In the genomic region with DNA sequence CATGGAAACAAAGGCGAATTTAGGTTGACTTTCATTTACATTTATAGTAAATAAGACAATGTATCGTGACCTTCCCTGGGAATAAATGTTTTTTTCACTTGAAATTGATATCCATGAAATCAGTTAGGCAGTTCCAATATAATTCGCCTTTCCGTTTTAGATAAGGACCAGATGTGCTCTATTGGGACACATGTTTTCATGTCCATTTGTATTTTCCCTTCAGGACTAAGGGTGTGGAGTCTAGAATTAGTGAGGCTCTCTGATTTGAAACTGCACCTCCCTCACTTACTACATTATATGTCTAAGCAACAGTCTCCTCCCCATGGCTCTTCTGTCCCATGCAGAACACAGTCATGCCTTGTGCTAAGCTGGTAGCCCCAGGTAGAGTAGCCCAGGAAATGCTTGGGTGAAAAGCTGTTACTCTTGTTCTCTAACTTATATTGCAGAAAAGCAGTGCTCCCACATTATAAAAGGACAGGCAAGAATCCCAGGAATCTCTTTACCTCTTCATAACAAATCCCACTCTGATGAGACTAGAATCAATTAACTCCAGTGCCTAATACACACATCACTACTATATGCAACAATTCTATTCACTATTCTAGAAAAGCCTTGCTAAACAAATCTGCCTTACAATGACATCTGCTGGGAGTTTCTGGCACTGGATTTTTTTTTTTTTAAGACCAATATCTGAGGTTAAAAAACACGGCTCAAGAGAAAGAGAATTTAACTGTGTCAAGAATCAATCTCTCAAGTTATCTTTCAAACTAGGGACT, we compare ENCODE assay signal across 10 cellular contexts.
DNase-seq lines count a peak whose midpoint lies in the region; FAIRE-seq and TF ChIP-seq lines count a peak whose summit lies in the region.
"Had no signal": no experiment of that assay in that cellular context is flagged by ENCODE, and none has a peak within 500 bp of the region (broad histone marks: within the 10 kb centered on the region; RNA-seq: fewer than 3 reads in every experiment).

No MANE protein-coding gene starts in this region.

- intact Hi-C loops in testis (cut with DNase I; ENCODE audit: low total_unique reads) = no loop called here

- no peak for TF ChIP-seq POLR2A in testis (IDR thresholded peaks at IDR 0.05)

- no peak for FAIRE-seq in frontal cortex (lab: Jason Lieb, UNC)

- 61% methylated on average over 5 of the region's 5 CpGs for WGBS in liver
- 51 to 76% methylated on average over 5 of the region's 5 CpGs for WGBS in testis, 2 donors

- in situ Hi-C loops in T47D (cut with HindIII; ENCODE audit: low pct_unique_long_range_greater_than_20kb, low sequenced_read_pairs) = no loop called here

- H3K9ac ChIP-seq in liver (ENCODE audit: low read depth in 1 of 2, low read length in 2 of 2) = no peak overlapping the region

- H3K9me3 ChIP-seq in liver (ENCODE audit: control insufficient read depth in 4 of 4, low read length in 3 of 4) (peaks cover 0 to 2% (median 0%) of the 10 kb centered on the region in 4 donors), testis (no peaks in the 10 kb centered on the region)

- peak; percentile 84 to 91 for TF ChIP-seq RAD21 in liver (IDR thresholded peaks at IDR 0.05)

- TF ChIP-seq CTCF in C4-2B (conservative IDR thresholded peaks at IDR 0.05) = peak; percentile 58
- TF ChIP-seq CTCF in liver (IDR thresholded peaks at IDR 0.05; ENCODE audit: low read depth, low read length, missing input control) = peak; percentile 55
- peak in 1 of 3 experiments; percentile 33 for TF ChIP-seq CTCF in testis (IDR thresholded peaks at IDR 0.05)

- H3K27me3 ChIP-seq in liver (ENCODE audit: control insufficient read depth in 4 of 4, insufficient read depth in 4 of 4, low read length in 3 of 4) = no peaks in the 10 kb centered on the region
- H3K27me3 ChIP-seq in testis = no peaks in the 10 kb centered on the region

- no peaks in the 10 kb centered on the region for H3K36me3 ChIP-seq in liver (ENCODE audit: control insufficient read depth in 4 of 4, insufficient read depth in 3 of 4, low read depth in 1 of 4, low read length in 3 of 4)
- H3K36me3 ChIP-seq in testis (ENCODE audit: low read depth, missing control alignments) = no peaks in the 10 kb centered on the region

- peak; percentile 71 for DNase-seq in LHCN-M2 (ENCODE audit: low read depth)
- DNase-seq in T47D (ENCODE audit: low read depth in 1 of 2, low spot score in 1 of 2) = peak; percentile 16 to 67
- no peak for DNase-seq in testis
- no peak for DNase-seq in NCI-H345 treated with DMSO at 0.1 percent for 48 hours (lab: John Stamatoyannopoulos, UW; ENCODE audit: unreplicated experiment)
- DNase-seq in frontal cortex (ENCODE audit: low spot score in 2 of 2) = no peak
- no peak for DNase-seq in epidermal melanocyte (ENCODE audit: insufficient read length, low spot score)
- DNase-seq: naive thymus-derived CD4-positive, alpha-beta T cell; stimulated activated naive CD4-positive, alpha-beta T cell treated with Interleukin-2 at 50 U/mL for 16 hours had no signal

- peaks cover 1 to 5% (median 4%) of the 10 kb centered on the region in 4 donors for H3K4me1 ChIP-seq in liver (ENCODE audit: control insufficient read depth in 4 of 4, insufficient read depth in 4 of 4, low read length in 3 of 4)
- no peaks in the 10 kb centered on the region for H3K4me1 ChIP-seq in testis

- H3K27ac ChIP-seq in C4-2B (no peak overlapping the region), liver (ENCODE audit: low read depth in 1 of 2, low read length in 2 of 2) (no peak overlapping the region), testis (no peak overlapping the region)

- H3K4me3 ChIP-seq in liver (ENCODE audit: low read depth in 1 of 3, low read length in 3 of 3) = no peak overlapping the region
- no peak overlapping the region for H3K4me3 ChIP-seq in testis

TF ChIP-seq in liver, 16 proteins besides CTCF, POLR2A, EP300 and RAD21:
- TF ChIP-seq HNF4G (IDR thresholded peaks at IDR 0.05) (no peak), FOXA2 (IDR thresholded peaks at IDR 0.05) (no peak), RXRA (IDR thresholded peaks at IDR 0.05) (no peak), JUND (IDR thresholded peaks at IDR 0.05) (no peak), TAF1 (conservative IDR thresholded peaks at IDR 0.05) (no peak), FOXA1 (IDR thresholded peaks at IDR 0.05) (no peak)
- TF ChIP-seq, protein P1, sequence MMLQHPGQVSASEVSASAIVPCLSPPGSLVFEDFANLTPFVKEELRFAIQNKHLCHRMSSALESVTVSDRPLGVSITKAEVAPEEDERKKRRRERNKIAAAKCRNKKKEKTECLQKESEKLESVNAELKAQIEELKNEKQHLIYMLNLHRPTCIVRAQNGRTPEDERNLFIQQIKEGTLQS (IDR thresholded peaks at IDR 0.05) = no peak
TF ChIP-seq in liver: peak in this region for 0.

Comparison
In these comparisons a context has a peak if more than half of its experiments do, and no peak if none do; other contexts are left out.
1. DNase-seq: peak in LHCN-M2 (single experiment) and T47D (2 of 2); none in testis (single experiment), NCI-H345 treated with DMSO at 0.1 percent for 48 hours (single experiment), frontal cortex (0 of 2) and epidermal melanocyte (single experiment).